In the genomic region with DNA sequence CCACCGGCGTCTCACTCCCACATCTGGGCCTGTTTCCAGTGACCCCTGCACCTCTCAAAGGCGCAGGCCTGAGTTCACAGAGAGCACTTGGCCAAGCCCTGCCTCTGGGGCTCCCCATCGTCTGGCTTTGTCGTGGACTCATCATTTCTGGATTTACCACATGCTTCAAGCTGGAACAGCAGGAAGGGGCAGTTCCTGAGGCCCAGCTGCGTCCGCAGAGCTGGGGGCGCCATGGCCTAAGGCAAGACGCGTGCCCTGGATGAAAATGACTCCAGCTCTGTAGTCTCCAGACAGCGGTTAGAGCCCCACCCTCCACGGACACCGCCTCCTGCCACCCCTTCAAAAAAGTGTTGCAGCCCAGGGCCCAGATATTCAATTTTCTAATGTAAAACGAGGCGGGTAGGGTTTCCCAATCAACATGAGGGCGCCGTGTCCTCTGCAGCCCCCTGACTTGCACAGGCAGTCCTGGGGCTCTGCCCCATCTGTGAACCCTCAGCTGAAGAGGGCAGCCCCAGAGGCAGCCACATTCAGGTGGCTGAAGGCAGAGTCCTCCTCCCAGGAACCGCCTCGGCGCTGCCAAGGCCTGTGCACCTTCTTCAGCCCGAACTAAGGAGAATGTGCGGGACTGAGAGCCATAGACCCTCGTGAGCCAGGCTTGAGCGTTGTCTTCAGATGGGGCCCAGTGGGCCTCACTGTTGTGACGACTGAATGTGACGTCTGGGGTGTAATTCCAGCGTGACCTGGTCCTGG, we compare ENCODE assay signal across 29 cellular contexts.
DNase-seq lines count a peak whose midpoint lies in the region; ATAC-seq and TF ChIP-seq lines count a peak whose summit lies in the region.
"Had no signal": no experiment of that assay in that cellular context is flagged by ENCODE, and none has a peak within 500 bp of the region (broad histone marks: within the 10 kb centered on the region; RNA-seq: fewer than 3 reads in every experiment).

No MANE protein-coding gene starts in this region.

- no peak overlapping the region for H3K9ac ChIP-seq in OCI-LY1 (ENCODE audit: low read length)

- H3K9me3 Mint-ChIP-seq in activated naive CD8-positive, alpha-beta T cell treated with anti-CD3 and anti-CD28 coated beads for 36 hours: no peaks in the 10 kb centered on the region
- no peaks in the 10 kb centered on the region for H3K9me3 Mint-ChIP-seq in activated naive CD8-positive, alpha-beta T cell treated with anti-CD3 and anti-CD28 coated beads, Interleukin-2, amount 50 U/mL, for 24 hours
- no peaks in the 10 kb centered on the region for H3K9me3 Mint-ChIP-seq in immature natural killer cell
- H3K9me3 Mint-ChIP-seq: activated CD4-positive, alpha-beta memory T cell treated with anti-CD3 and anti-CD28 coated beads for 36 hours; central memory CD8-positive, alpha-beta T cell; nephron; T-helper 1 cell treated with Interleukin-12 subunit alpha and Interleukin-12 subunit beta and Interleukin-4 antibody, amounts not matched to agents 30 μg/mL and 1 μg/mL, for 36 hours had no signal

- no peak for DNase-seq in activated naive CD8-positive, alpha-beta T cell treated with anti-CD3 and anti-CD28 coated beads for 36 hours
- no peak for DNase-seq in activated naive CD8-positive, alpha-beta T cell treated with anti-CD3 and anti-CD28 coated beads, Interleukin-2, amount 50 U/mL, for 24 hours
- DNase-seq in islet precursor cell: peak; percentile 65
- DNase-seq in sciatic nerve (ENCODE audit: low spot score): peak; percentile 60
- DNase-seq in immature natural killer cell: no peak
- no peak for DNase-seq in activated CD4-positive, alpha-beta T cell treated with anti-CD3 and anti-CD28 coated beads, Interleukin-2, amount 50 U/mL, for 1 hour
- DNase-seq: activated CD4-positive, alpha-beta memory T cell treated with anti-CD3 and anti-CD28 coated beads for 36 hours; activated effector memory CD4-positive, alpha-beta T cell treated with Interleukin-2 at 50 U/mL for 16 hours; activated T-cell treated with anti-CD3 and anti-CD28 coated beads for 4 hours; AML-193; dermis blood vessel endothelial cell; hippocampal formation; KBM-7; NCI-H1105 treated with DMSO at 0.1 percent for 48 hours; NCI-H2081; NCI-H226; NCI-H69; RPMI8226; stimulated activated CD8-positive, alpha-beta memory T cell treated with anti-CD3 and anti-CD28 coated beads, Interleukin-4, amount 100 ng/mL, for 48 hours had no signal

- peaks cover 10% of the 10 kb centered on the region for H3K36me3 Mint-ChIP-seq in activated naive CD8-positive, alpha-beta T cell treated with anti-CD3 and anti-CD28 coated beads for 36 hours
- H3K36me3 Mint-ChIP-seq in activated naive CD8-positive, alpha-beta T cell treated with anti-CD3 and anti-CD28 coated beads, Interleukin-2, amount 50 U/mL, for 24 hours (ENCODE audit: low read depth): peaks cover 12% of the 10 kb centered on the region
- peaks cover 0 to 8% (median 4%) of the 10 kb centered on the region in 3 donors for H3K36me3 Mint-ChIP-seq in immature natural killer cell

- ATAC-seq in activated naive CD8-positive, alpha-beta T cell treated with anti-CD3 and anti-CD28 coated beads, Interleukin-2, amount 50 U/mL, for 24 hours: no peak
- no peak for ATAC-seq in sciatic nerve
- ATAC-seq in GM21381 (IDR thresholded peaks at IDR 0.05; ENCODE audit: unreplicated experiment): no peak
- ATAC-seq: A549 had no signal

- H3K27me3 ChIP-seq in OCI-LY1 (ENCODE audit: insufficient read depth, low read length): no peaks in the 10 kb centered on the region
- H3K27me3 ChIP-seq: tibial nerve had no signal

- H3K4me2 ChIP-seq in OCI-LY1 (ENCODE audit: low read length): no peak overlapping the region
- H3K4me2 ChIP-seq: A549 had no signal

- H3K79me2 ChIP-seq in OCI-LY1 (ENCODE audit: insufficient read depth, low read length): no peaks in the 10 kb centered on the region

- no peaks in the 10 kb centered on the region for H4K20me1 ChIP-seq in OCI-LY1 (ENCODE audit: insufficient read depth, low read length)

- TF ChIP-seq CTCF in OCI-LY1 (IDR thresholded peaks at IDR 0.05; ENCODE audit: low read length): no peak; the same call in 1 of the 2 replicates

- no peaks in the 10 kb centered on the region for H3K9me3 ChIP-seq in OCI-LY1 (ENCODE audit: low read length)
- H3K9me3 ChIP-seq: A549, HAP-1, tibial nerve had no signal

- H3F3A ChIP-seq in OCI-LY1 (ENCODE audit: insufficient read depth, low read length): 0 out of 2 replicates have a peak, but pooled peaks cover 4% of the 10 kb centered on the region

- peaks cover 49% of the 10 kb centered on the region for H3K4me1 ChIP-seq in OCI-LY1 (ENCODE audit: insufficient read depth, low read length, severe bottlenecking)
- H3K4me1 ChIP-seq: A549, HAP-1 had no signal

- H3K27ac Mint-ChIP-seq in activated naive CD8-positive, alpha-beta T cell treated with anti-CD3 and anti-CD28 coated beads for 36 hours: peak overlapping the region; percentile 20
- H3K27ac Mint-ChIP-seq in activated naive CD8-positive, alpha-beta T cell treated with anti-CD3 and anti-CD28 coated beads, Interleukin-2, amount 50 U/mL, for 24 hours: no peak overlapping the region
- peak overlapping the region in 1 of 6 donors; percentile 50 for H3K27ac Mint-ChIP-seq in immature natural killer cell
- H3K27ac Mint-ChIP-seq: activated CD4-positive, alpha-beta memory T cell treated with anti-CD3 and anti-CD28 coated beads for 36 hours; progenitor cell of endocrine pancreas; T-helper 1 cell treated with Interleukin-12 subunit alpha and Interleukin-12 subunit beta and Interleukin-4 antibody, amounts not matched to agents 30 μg/mL and 1 μg/mL, for 36 hours had no signal

- intact Hi-C loops in sciatic nerve (cut with DNase I): no loop called here

- H3K27ac ChIP-seq in OCI-LY1 (ENCODE audit: low read depth, low read length, poor library complexity, severe bottlenecking): peak overlapping the region; percentile 81
- H3K27ac ChIP-seq: A549, SK-N-MC had no signal

- H3K4me3 Mint-ChIP-seq in activated naive CD8-positive, alpha-beta T cell treated with anti-CD3 and anti-CD28 coated beads for 36 hours: no peak overlapping the region
- H3K4me3 Mint-ChIP-seq in activated naive CD8-positive, alpha-beta T cell treated with anti-CD3 and anti-CD28 coated beads, Interleukin-2, amount 50 U/mL, for 24 hours: no peak overlapping the region
- no peak overlapping the region for H3K4me3 Mint-ChIP-seq in immature natural killer cell
- H3K4me3 Mint-ChIP-seq: activated CD4-positive, alpha-beta memory T cell treated with anti-CD3 and anti-CD28 coated beads for 36 hours; central memory CD8-positive, alpha-beta T cell; nephron; T-helper 1 cell treated with Interleukin-12 subunit alpha and Interleukin-12 subunit beta and Interleukin-4 antibody, amounts not matched to agents 30 μg/mL and 1 μg/mL, for 36 hours had no signal

- no peak overlapping the region for H2AFZ ChIP-seq in OCI-LY1 (ENCODE audit: low read length)

- H3K27me3 Mint-ChIP-seq in activated naive CD8-positive, alpha-beta T cell treated with anti-CD3 and anti-CD28 coated beads for 36 hours: no peaks in the 10 kb centered on the region
- H3K27me3 Mint-ChIP-seq in activated naive CD8-positive, alpha-beta T cell treated with anti-CD3 and anti-CD28 coated beads, Interleukin-2, amount 50 U/mL, for 24 hours: no peaks in the 10 kb centered on the region
- no peaks in the 10 kb centered on the region for H3K27me3 Mint-ChIP-seq in immature natural killer cell (ENCODE audit: low read depth in 3 of 3)
- H3K27me3 Mint-ChIP-seq: activated CD4-positive, alpha-beta memory T cell treated with anti-CD3 and anti-CD28 coated beads for 36 hours; central memory CD8-positive, alpha-beta T cell had no signal

- peaks cover 7% of the 10 kb centered on the region for H3K4me1 Mint-ChIP-seq in activated naive CD8-positive, alpha-beta T cell treated with anti-CD3 and anti-CD28 coated beads for 36 hours
- peaks cover 9% of the 10 kb centered on the region for H3K4me1 Mint-ChIP-seq in activated naive CD8-positive, alpha-beta T cell treated with anti-CD3 and anti-CD28 coated beads, Interleukin-2, amount 50 U/mL, for 24 hours
- no peaks in the 10 kb centered on the region for H3K4me1 Mint-ChIP-seq in immature natural killer cell
- H3K4me1 Mint-ChIP-seq: central memory CD8-positive, alpha-beta T cell had no signal

- no peak overlapping the region for H3K4me3 ChIP-seq in OCI-LY1 (ENCODE audit: low read depth, low read length, poor library complexity, severe bottlenecking)
- H3K4me3 ChIP-seq: A549, HAP-1, SK-N-MC, tibial nerve had no signal

- H3K36me3 ChIP-seq in OCI-LY1 (ENCODE audit: insufficient read depth, low read length): peaks cover 30% of the 10 kb centered on the region; the same call in 1 of the 2 replicates
- H3K36me3 ChIP-seq: HAP-1 had no signal

- H3K9me2 ChIP-seq in OCI-LY1 (ENCODE audit: low read depth, low read length): no peaks in the 10 kb centered on the region

Comparison
In these comparisons a context has a peak if more than half of its experiments do, and no peak if none do; other contexts are left out.
1. DNase-seq: peak in islet precursor cell (single experiment) and sciatic nerve (single experiment); none in activated naive CD8-positive, alpha-beta T cell treated with anti-CD3 and anti-CD28 coated beads for 36 hours (single experiment), activated naive CD8-positive, alpha-beta T cell treated with anti-CD3 and anti-CD28 coated beads, Interleukin-2, amount 50 U/mL, for 24 hours (single experiment), immature natural killer cell (0 of 3) and activated CD4-positive, alpha-beta T cell treated with anti-CD3 and anti-CD28 coated beads, Interleukin-2, amount 50 U/mL, for 1 hour (single experiment).